8 cellular contexts compared by ENCODE assay signal in the genomic region with DNA sequence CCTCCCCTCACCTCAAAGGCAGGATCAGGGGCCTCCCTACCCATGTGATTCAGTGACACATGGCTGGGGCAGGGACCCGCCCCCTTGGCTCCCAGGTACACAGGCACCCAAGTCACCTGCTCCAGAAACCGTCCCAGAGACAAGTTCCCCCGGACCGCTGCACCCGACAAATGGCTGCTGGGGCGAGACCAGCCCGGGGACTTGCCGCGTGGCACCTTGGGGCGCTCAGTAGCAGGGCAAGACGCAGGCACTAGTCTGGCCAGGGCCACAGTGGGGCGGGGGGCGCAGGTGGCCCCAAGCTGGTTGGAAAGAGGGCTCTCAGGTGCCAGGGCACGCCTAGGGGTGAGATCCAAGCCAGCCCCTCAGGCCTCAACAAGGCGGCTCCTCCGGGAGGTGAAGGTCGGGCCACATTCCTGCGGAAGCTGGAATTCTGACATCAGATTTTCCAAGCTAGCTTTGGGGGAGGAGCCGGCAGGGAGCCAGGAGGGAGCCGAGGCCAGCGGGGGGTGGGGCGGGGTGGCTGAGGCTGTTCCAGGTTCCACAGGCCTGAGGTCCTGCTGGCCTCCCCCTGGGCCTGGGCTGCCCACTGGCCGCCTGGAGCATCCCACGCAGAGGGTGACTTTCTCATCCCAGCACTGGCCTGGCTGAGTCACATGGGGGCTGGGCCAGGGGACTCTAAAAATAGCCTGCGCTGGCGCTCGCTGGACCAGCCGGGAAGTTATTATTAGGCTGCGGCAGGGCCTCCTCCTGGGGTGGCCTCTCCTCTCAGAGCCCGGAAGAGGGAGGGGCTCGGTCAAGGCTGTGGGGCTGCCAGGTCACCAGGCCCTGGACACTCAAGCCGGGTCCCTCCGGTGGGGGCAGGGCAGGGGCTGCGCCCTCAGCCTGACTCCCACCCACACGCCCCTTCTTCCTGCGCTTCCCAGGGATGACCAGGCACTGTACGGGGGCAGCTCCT. TPM values are rescaled to one million over a fixed set of nuclear protein-coding genes. Genes with fewer than 3 reads are reported as not detected.
DNase-seq lines count a peak whose midpoint lies in the region; ATAC-seq and TF ChIP-seq lines count a peak whose summit lies in the region.

No MANE protein-coding gene starts in this region.

- no peak overlapping the region for H3K27ac ChIP-seq in CD8-positive, alpha-beta T cell (ENCODE audit: low read depth, low read length)

- H3K9me3 Mint-ChIP-seq in CD8-positive, alpha-beta T cell = peaks cover 5% of the 10 kb centered on the region

- H3K27me3 Mint-ChIP-seq in CD8-positive, alpha-beta T cell (ENCODE audit: low read depth) = peaks cover 2% of the 10 kb centered on the region

- peak overlapping the region; percentile 66 for H3K9ac ChIP-seq in NT2/D1 (ENCODE audit: insufficient read length, low read depth)

- intact Hi-C loops in CD8-positive, alpha-beta T cell (cut with DNase I, micrococcal nuclease) = no loop called here

- H3K4me3 ChIP-seq in NT2/D1 (ENCODE audit: insufficient read length, low read depth) = peak overlapping the region; percentile 42
- no peak overlapping the region for H3K4me3 ChIP-seq in CD8-positive, alpha-beta T cell (ENCODE audit: low read depth, low read length)

- no peaks in the 10 kb centered on the region for H3K36me3 Mint-ChIP-seq in CD8-positive, alpha-beta T cell

- peaks cover 22% of the 10 kb centered on the region for H3K4me1 ChIP-seq in NT2/D1 (ENCODE audit: insufficient read depth, insufficient read length)
- H3K4me1 ChIP-seq in CD8-positive, alpha-beta T cell (ENCODE audit: insufficient read depth, low read length) = no peaks in the 10 kb centered on the region

- peaks cover 32% of the 10 kb centered on the region for H3K27me3 ChIP-seq in NT2/D1 (ENCODE audit: insufficient read depth, insufficient read length)
- no peaks in the 10 kb centered on the region for H3K27me3 ChIP-seq in CD8-positive, alpha-beta T cell (ENCODE audit: insufficient read depth, low read length)

- H3K4me1 Mint-ChIP-seq in CD8-positive, alpha-beta T cell (ENCODE audit: low read depth) = peaks cover 2% of the 10 kb centered on the region

- no peaks in the 10 kb centered on the region for H3K9me3 ChIP-seq in NT2/D1 (ENCODE audit: insufficient read depth, low read length)
- H3K9me3 ChIP-seq in CD8-positive, alpha-beta T cell (ENCODE audit: low read length) = no peaks in the 10 kb centered on the region

- no peak for TF ChIP-seq CTCF in CD8-positive, alpha-beta T cell (IDR thresholded peaks at IDR 0.05)

- H3K4me3 Mint-ChIP-seq in CD8-positive, alpha-beta T cell = no peak overlapping the region

- DNase-seq in EL = peak; percentile 99
- DNase-seq in NT2/D1 (ENCODE audit: low read depth, low spot score) = peak; percentile 71
- peak; percentile 93 for DNase-seq in epidermal melanocyte (ENCODE audit: insufficient read length, low spot score)
- DNase-seq in medulla oblongata (ENCODE audit: extremely low spot score) = peak; percentile 81
- DNase-seq in ureter (ENCODE audit: low spot score) = peak; percentile 91
- DNase-seq in CD8-positive, alpha-beta T cell = no peak
- no peak for DNase-seq in inferior parietal cortex (ENCODE audit: extremely low spot score)

- POLR2A ChIA-PET in CD8-positive, alpha-beta T cell (lab: Charles Lee) = no interaction called here

- CTCF ChIA-PET in CD8-positive, alpha-beta T cell (lab: Charles Lee) = no interaction called here

- H3K27ac Mint-ChIP-seq in CD8-positive, alpha-beta T cell = no peak overlapping the region

- ATAC-seq in CD8-positive, alpha-beta T cell = no peak
- no peak for ATAC-seq in GM21381 (IDR thresholded peaks at IDR 0.05; ENCODE audit: unreplicated experiment)

- H3K36me3 ChIP-seq in NT2/D1 (ENCODE audit: insufficient read depth, insufficient read length, low read length) = no peaks in the 10 kb centered on the region
- no peaks in the 10 kb centered on the region for H3K36me3 ChIP-seq in CD8-positive, alpha-beta T cell (ENCODE audit: insufficient read depth, low read length)

RNA-seq across cellular contexts. Expression of gene INPP5A, which starts 20.5 kb away (rescaled TPM):
- total RNA-seq in ureter = 63.5 TPM
- 10 to 100 TPM; 16.9 to 19.4 TPM for total RNA-seq in CD8-positive, alpha-beta T cell

Comparison
In these comparisons a context has a peak if more than half of its experiments do, and no peak if none do; other contexts are left out.
1. DNase-seq: peak in EL (single experiment), NT2/D1 (single experiment), epidermal melanocyte (single experiment), medulla oblongata (single experiment) and ureter (single experiment); none in CD8-positive, alpha-beta T cell (0 of 7) and inferior parietal cortex (single experiment).